In genomic region chr4:143358923-143359694, GRCh38 we compare ENCODE assay signal across 8 cellular contexts. TPM values are rescaled to one million over a fixed set of nuclear protein-coding genes. Genes with fewer than 3 reads are reported as not detected.
DNase-seq lines count a peak whose midpoint lies in the region; ATAC-seq and TF ChIP-seq lines count a peak whose summit lies in the region.

No MANE protein-coding gene starts in this region.

- TF ChIP-seq CTCF in RWPE2 (IDR thresholded peaks at IDR 0.05; ENCODE audit: poor library complexity, severe bottlenecking) (no peak), osteoblast (IDR thresholded peaks at IDR 0.05; ENCODE audit: extremely low read depth, low read depth, low read length) (no peak), omental fat pad (IDR thresholded peaks at IDR 0.05) (no peak)

- peaks cover 0 to 14% (median 5%) of the 10 kb centered on the region in 11 experiments; a peak in 7 of 22 replicates for H3K36me3 ChIP-seq in BLaER1 treated with 17β-estradiol and CSF1 and Interleukin-3, amounts not matched to agents 10 nM and 100 nM
- H3K36me3 ChIP-seq in RWPE2 (ENCODE audit: low read depth): no peaks in the 10 kb centered on the region
- H3K36me3 ChIP-seq in duodenal mucosa (ENCODE audit: control insufficient read depth in 1 of 2, insufficient read depth in 2 of 2, low read length in 2 of 2): no peaks in the 10 kb centered on the region
- H3K36me3 ChIP-seq in osteoblast (ENCODE audit: insufficient read depth, low read length): no peaks in the 10 kb centered on the region

- peak overlapping the region; percentile 75 to 92 (median 83) for H3K4me2 ChIP-seq in BLaER1 treated with 17β-estradiol and CSF1 and Interleukin-3, amounts not matched to agents 10 nM and 100 nM
- H3K4me2 ChIP-seq in osteoblast (ENCODE audit: insufficient read depth, low read length): peak overlapping the region; percentile 43

- H4K20me1 ChIP-seq in BLaER1 treated with 17β-estradiol and CSF1 and Interleukin-3, amounts not matched to agents 10 nM and 100 nM: peaks cover 0 to 16% (median 0%) of the 10 kb centered on the region in 11 experiments; a peak in 8 of 22 replicates
- no peaks in the 10 kb centered on the region for H4K20me1 ChIP-seq in osteoblast (ENCODE audit: insufficient read depth, low read length)

- no peaks in the 10 kb centered on the region for H3K27me3 ChIP-seq in BLaER1 treated with 17β-estradiol and CSF1 and Interleukin-3, amounts not matched to agents 10 nM and 100 nM
- H3K27me3 ChIP-seq in RWPE2 (ENCODE audit: insufficient read depth, poor library complexity, severe bottlenecking) (no peaks in the 10 kb centered on the region), duodenal mucosa (ENCODE audit: control insufficient read depth in 1 of 2, insufficient read depth in 2 of 2, low read length in 2 of 2) (no peaks in the 10 kb centered on the region), osteoblast (ENCODE audit: insufficient read depth, low read length) (no peaks in the 10 kb centered on the region)

- peak overlapping the region; percentile 7 for H2AFZ ChIP-seq in osteoblast (ENCODE audit: low read length)

- H3K9me3 ChIP-seq in BLaER1 treated with 17β-estradiol and CSF1 and Interleukin-3, amounts not matched to agents 10 nM and 100 nM (replicated peaks in 1 of 11): peaks cover 0 to 10% (median 0%) of the 10 kb centered on the region in 11 experiments; a peak in 3 of 22 replicates
- no peaks in the 10 kb centered on the region for H3K9me3 ChIP-seq in RWPE2 (ENCODE audit: severe bottlenecking)
- H3K9me3 ChIP-seq in duodenal mucosa (ENCODE audit: control insufficient read depth in 1 of 2, low read length in 2 of 2): no peaks in the 10 kb centered on the region
- no peaks in the 10 kb centered on the region for H3K9me3 ChIP-seq in osteoblast (ENCODE audit: low read depth, low read length)

- H3K9ac ChIP-seq in BLaER1 treated with 17β-estradiol and CSF1 and Interleukin-3, amounts not matched to agents 10 nM and 100 nM: peak overlapping the region; percentile 38 to 79 (median 62); a peak in 19 of 22 replicates
- peak overlapping the region in 1 of 2 donors; percentile 4 for H3K9ac ChIP-seq in duodenal mucosa (ENCODE audit: low read depth in 1 of 2, low read length in 2 of 2)

- DNase-seq in RWPE2 (ENCODE audit: low spot score): no peak
- DNase-seq in osteoblast (ENCODE audit: insufficient read length, low spot score, missing footprints): no peak
- DNase-seq in omental fat pad (ENCODE audit: low spot score): no peak
- no peak for DNase-seq in DMS114 treated with DMSO at 0.1 percent for 48 hours (lab: John Stamatoyannopoulos, UW; ENCODE audit: unreplicated experiment)

- H3K79me2 ChIP-seq in osteoblast (ENCODE audit: insufficient read depth, low read length): peaks cover 43% of the 10 kb centered on the region

- peak overlapping the region; percentile 60 to 94 (median 84); a peak in 21 of 22 replicates for H3K27ac ChIP-seq in BLaER1 treated with 17β-estradiol and CSF1 and Interleukin-3, amounts not matched to agents 10 nM and 100 nM
- H3K27ac ChIP-seq in RWPE2 (ENCODE audit: poor library complexity, severe bottlenecking) (peak overlapping the region; percentile 94), duodenal mucosa (ENCODE audit: low read depth, low read length) (peak overlapping the region; percentile 77), osteoblast (ENCODE audit: low read depth, low read length) (peak overlapping the region; percentile 74)

- H3K4me3 ChIP-seq in BLaER1 treated with 17β-estradiol and CSF1 and Interleukin-3, amounts not matched to agents 10 nM and 100 nM: peak overlapping the region; percentile 5 to 43 (median 34); a peak in 14 of 20 replicates
- H3K4me3 ChIP-seq in RWPE2 (ENCODE audit: severe bottlenecking) (no peak overlapping the region), duodenal mucosa (ENCODE audit: low read depth in 1 of 2, low read length in 2 of 2) (peak overlapping the region; percentile 6 to 47), osteoblast (ENCODE audit: insufficient read depth, low read length) (no peak overlapping the region)

- ATAC-seq in GM18909 (IDR thresholded peaks at IDR 0.05; ENCODE audit: poor library complexity, unreplicated experiment): peak; percentile 89
- ATAC-seq in HG03103 (IDR thresholded peaks at IDR 0.05; ENCODE audit: low read depth, unreplicated experiment): peak; percentile 91
- ATAC-seq in RWPE2 (ENCODE audit: low read depth): peak; percentile 69
- no peak for ATAC-seq in omental fat pad (ENCODE audit: low FRiP score)

- peaks cover 60 to 90% (median 80%) of the 10 kb centered on the region in 10 experiments for H3K4me1 ChIP-seq in BLaER1 treated with 17β-estradiol and CSF1 and Interleukin-3, amounts not matched to agents 10 nM and 100 nM
- peaks cover 63% of the 10 kb centered on the region for H3K4me1 ChIP-seq in RWPE2 (ENCODE audit: insufficient read depth, poor library complexity, severe bottlenecking)
- peaks cover 50 to 80% of the 10 kb centered on the region in 2 donors for H3K4me1 ChIP-seq in duodenal mucosa (ENCODE audit: control insufficient read depth in 1 of 2, insufficient read depth in 2 of 2, low read length in 2 of 2)
- H3K4me1 ChIP-seq in osteoblast (ENCODE audit: insufficient read depth, low read length): peaks cover 41% of the 10 kb centered on the region

RNA-seq across cellular contexts. Expression of gene GAB1, which starts 22.4 kb away (rescaled TPM):
- 20.6 and 23.3 TPM in 2 replicates for total RNA-seq in osteoblast
- total RNA-seq in omental fat pad: 10 to 100 TPM in 3 of 4 donors, 1 to 10 TPM in 1; 9.4 to 32.2 (median 29.4) TPM

Comparison
In these comparisons a context has a peak if more than half of its experiments do, and no peak if none do; other contexts are left out.
1. H3K4me3 ChIP-seq: peak in BLaER1 treated with 17β-estradiol and CSF1 and Interleukin-3, amounts not matched to agents 10 nM and 100 nM (10 of 10) and duodenal mucosa (2 of 2); none in RWPE2 (single experiment) and osteoblast (single experiment).
2. Peak in every context shown above with its lines, with median percentiles within 50 percentile points of each other: H3K27ac ChIP-seq.